In genomic region chr20:38418509-38419204, GRCh38 we compare ENCODE assay signal across 10 cellular contexts. TPM values are rescaled to one million over a fixed set of nuclear protein-coding genes. Genes with fewer than 3 reads are reported as not detected.
A peak's percentile ranks its signal among the peaks of the same experiment; 100 is the strongest.
DNase-seq lines count a peak whose midpoint lies in the region; ATAC-seq and TF ChIP-seq lines count a peak whose summit lies in the region.
"Had no signal": no experiment of that assay in that cellular context is flagged by ENCODE, and none has a peak within 500 bp of the region (broad histone marks: within the 10 kb centered on the region; RNA-seq: fewer than 3 reads in every experiment).

No MANE protein-coding gene starts in this region.

- H3K36me3 Mint-ChIP-seq in H9 (ENCODE audit: insufficient read depth in 1 of 3, low read depth in 3 of 3): peaks cover 41 to 71% (median 62%) of the 10 kb centered on the region in 3 experiments
- peaks cover 80% of the 10 kb centered on the region for H3K36me3 Mint-ChIP-seq in stimulated activated memory B cell treated with anti-CD40 and anti-IgM and Interleukin-4, amounts not matched to agents 10 μg/mL and 1 μg/mL and 100 μg/mL, for 72 hours

- DNase-seq in H9: no peak
- DNase-seq in SK-N-MC (ENCODE audit: low read depth, low spot score): no peak
- DNase-seq in glomerular visceral epithelial cell (ENCODE audit: extremely low spot score): peak; percentile 36
- DNase-seq in sciatic nerve (ENCODE audit: low spot score): peak; percentile 68
- DNase-seq in NCI-H1694 (lab: John Stamatoyannopoulos, UW): no peak
- no peak for DNase-seq in DMS153 treated with DMSO at 0.1 percent for 48 hours (lab: John Stamatoyannopoulos, UW; ENCODE audit: unreplicated experiment)
- DNase-seq: retina had no signal

- intact Hi-C loops in sciatic nerve (cut with DNase I): loop anchor here (10.0 kb wide), 2 partner anchors 194 to 354 kb away; no protein-coding TSS in a partner anchor

- no peaks in the 10 kb centered on the region for H3K27me3 Mint-ChIP-seq in H9 (ENCODE audit: low read depth)
- no peaks in the 10 kb centered on the region for H3K27me3 Mint-ChIP-seq in stimulated activated memory B cell treated with anti-CD40 and anti-IgM and Interleukin-4, amounts not matched to agents 10 μg/mL and 1 μg/mL and 100 μg/mL, for 72 hours
- H3K27me3 Mint-ChIP-seq: stimulated activated naive CD8-positive, alpha-beta T cell treated with anti-CD3 and anti-CD28 coated beads, Interleukin-15, Interleukin-2, amounts not matched to agents 100 ng/mL and 50 ng/mL, for 24 hours had no signal

- H3K27ac ChIP-seq in H9 (ENCODE audit: insufficient read length, low read depth, low read length) (no peak overlapping the region), SK-N-MC (peak overlapping the region; percentile 13; the same call in 1 of the 2 replicates)
- H3K27ac ChIP-seq: HL-60 had no signal

- H3K27ac Mint-ChIP-seq in H9: peak overlapping the region in 2 of 3 experiments; percentile 9 to 82; a peak in 2 of 7 replicates
- no peak overlapping the region for H3K27ac Mint-ChIP-seq in stimulated activated memory B cell treated with anti-CD40 and anti-IgM and Interleukin-4, amounts not matched to agents 10 μg/mL and 1 μg/mL and 100 μg/mL, for 72 hours

- no peak overlapping the region for H3K18ac ChIP-seq in H9 (ENCODE audit: insufficient read length, low read depth, low read length)

- H3K4me3 Mint-ChIP-seq in H9: no peak overlapping the region
- H3K4me3 Mint-ChIP-seq in stimulated activated memory B cell treated with anti-CD40 and anti-IgM and Interleukin-4, amounts not matched to agents 10 μg/mL and 1 μg/mL and 100 μg/mL, for 72 hours: no peak overlapping the region
- H3K4me3 Mint-ChIP-seq: stimulated activated naive CD8-positive, alpha-beta T cell treated with anti-CD3 and anti-CD28 coated beads, Interleukin-15, Interleukin-2, amounts not matched to agents 100 ng/mL and 50 ng/mL, for 24 hours had no signal

- H3K9ac ChIP-seq in H9 (ENCODE audit: extremely low read depth, insufficient read length, low read length) (no peak overlapping the region), SK-N-MC (ENCODE audit: insufficient read length) (no peak overlapping the region)

- no peaks in the 10 kb centered on the region for H3K9me3 ChIP-seq in H9 (ENCODE audit: control insufficient read depth, low read depth, low read length)
- no peaks in the 10 kb centered on the region for H3K9me3 ChIP-seq in SK-N-MC (ENCODE audit: low read depth, low read length)

- H2BK120ac ChIP-seq in H9 (ENCODE audit: low read depth, low read length, poor library complexity, severe bottlenecking): no peak overlapping the region

- H3T11ph ChIP-seq in H9 (ENCODE audit: low read length): no peak overlapping the region

- no peak overlapping the region for H2AK5ac ChIP-seq in H9 (ENCODE audit: insufficient read length, low read length)

- peaks cover 79% of the 10 kb centered on the region for H3K36me3 ChIP-seq in SK-N-MC (ENCODE audit: insufficient read depth, low read length)

- TF ChIP-seq CTCF in H9 (conservative IDR thresholded peaks at IDR 0.05): no peak

- H3K4me3 ChIP-seq in SK-N-MC: no peak overlapping the region

- no peak overlapping the region for H2BK15ac ChIP-seq in H9 (ENCODE audit: low read depth, low read length)

- H2BK12ac ChIP-seq in H9 (ENCODE audit: insufficient read length, low read depth, low read length): no peak overlapping the region

- H4K20me1 ChIP-seq in H9 (ENCODE audit: control insufficient read depth, insufficient read depth, insufficient read length): no peaks in the 10 kb centered on the region

- no peak overlapping the region for H3K4ac ChIP-seq in H9 (ENCODE audit: low read depth, low read length)

- H3K14ac ChIP-seq in H9 (ENCODE audit: insufficient read depth, low read length): no peak overlapping the region

- no peaks in the 10 kb centered on the region for H3K79me2 ChIP-seq in H9 (ENCODE audit: insufficient read depth, low read length)

- H4K91ac ChIP-seq in H9 (ENCODE audit: insufficient read length, low read depth, low read length): no peak overlapping the region

- no peaks in the 10 kb centered on the region for H3K23me2 ChIP-seq in H9 (ENCODE audit: insufficient read length, low read depth, low read length, poor library complexity, severe bottlenecking)

- H3K27me3 ChIP-seq in H9 (ENCODE audit: insufficient read depth, low read length): no peaks in the 10 kb centered on the region

- no peaks in the 10 kb centered on the region for H3K79me1 ChIP-seq in H9 (ENCODE audit: insufficient read depth, low read depth, low read length, poor library complexity, severe bottlenecking)

- H3K9me3 Mint-ChIP-seq in H9: no peaks in the 10 kb centered on the region; a peak in 1 of 5 replicates
- no peaks in the 10 kb centered on the region for H3K9me3 Mint-ChIP-seq in stimulated activated memory B cell treated with anti-CD40 and anti-IgM and Interleukin-4, amounts not matched to agents 10 μg/mL and 1 μg/mL and 100 μg/mL, for 72 hours
- H3K9me3 Mint-ChIP-seq: stimulated activated naive CD8-positive, alpha-beta T cell treated with anti-CD3 and anti-CD28 coated beads, Interleukin-15, Interleukin-2, amounts not matched to agents 100 ng/mL and 50 ng/mL, for 24 hours had no signal

- no peak overlapping the region for H3K56ac ChIP-seq in H9 (ENCODE audit: insufficient read length, low read depth, low read length)

- H4K8ac ChIP-seq in H9 (replicated peaks; ENCODE audit: insufficient read length, low read depth, low read length): no peak overlapping the region

- WGBS in H9 (ENCODE audit: extremely low coverage, insufficient read length, low lambda C conversion rate): no CpG with 5 or more reads among the region's 4 CpGs

- H3K4me1 ChIP-seq in H9 (ENCODE audit: insufficient read depth, low read length): peaks cover 3% of the 10 kb centered on the region; the same call in 1 of the 2 replicates

- H2BK20ac ChIP-seq in H9 (ENCODE audit: low read depth, low read length, poor library complexity, severe bottlenecking): no peak overlapping the region

- H3K23ac ChIP-seq in H9 (ENCODE audit: insufficient read length, low read depth, low read length): no peak overlapping the region

- peak; percentile 83 for ATAC-seq in sciatic nerve
- ATAC-seq in stimulated activated memory B cell treated with anti-CD40 and anti-IgM and Interleukin-4, amounts not matched to agents 10 μg/mL and 1 μg/mL and 100 μg/mL, for 72 hours: no peak

- H3K4me2 ChIP-seq in H9 (ENCODE audit: insufficient read depth, insufficient read length, low read length): no peak overlapping the region

- H2AFZ ChIP-seq in H9 (ENCODE audit: low read length): no peak overlapping the region

- no peak overlapping the region for H2BK5ac ChIP-seq in H9 (ENCODE audit: insufficient read length, low read length)

- peaks cover 22 to 28% of the 10 kb centered on the region in 2 experiments for H3K4me1 Mint-ChIP-seq in H9
- peaks cover 15% of the 10 kb centered on the region for H3K4me1 Mint-ChIP-seq in stimulated activated memory B cell treated with anti-CD40 and anti-IgM and Interleukin-4, amounts not matched to agents 10 μg/mL and 1 μg/mL and 100 μg/mL, for 72 hours

- H4K5ac ChIP-seq in H9 (ENCODE audit: insufficient read length, low read depth, low read length): no peak overlapping the region

RNA-seq across cellular contexts. Expression of gene SNHG17, which starts 16.5 kb away (rescaled TPM):
- total RNA-seq in H9 (2021) (70.1 and 74.8 TPM in 2 replicates), sciatic nerve (30.8 TPM)

RNA-seq across cellular contexts. Expression of gene RALGAPB, which starts 54.0 kb away (rescaled TPM):
- total RNA-seq in H9 (2021) (28.5 TPM in 2 replicates), sciatic nerve (40.9 TPM)

Comparison
In these comparisons a context has a peak if more than half of its experiments do, and no peak if none do; other contexts are left out.
1. DNase-seq: peak in glomerular visceral epithelial cell (single experiment) and sciatic nerve (single experiment); none in H9 (single experiment), SK-N-MC (single experiment), NCI-H1694 (single experiment) and DMS153 treated with DMSO at 0.1 percent for 48 hours (single experiment).